Comparison of ENCODE assay signal across 8 cellular contexts in the genomic region with DNA sequence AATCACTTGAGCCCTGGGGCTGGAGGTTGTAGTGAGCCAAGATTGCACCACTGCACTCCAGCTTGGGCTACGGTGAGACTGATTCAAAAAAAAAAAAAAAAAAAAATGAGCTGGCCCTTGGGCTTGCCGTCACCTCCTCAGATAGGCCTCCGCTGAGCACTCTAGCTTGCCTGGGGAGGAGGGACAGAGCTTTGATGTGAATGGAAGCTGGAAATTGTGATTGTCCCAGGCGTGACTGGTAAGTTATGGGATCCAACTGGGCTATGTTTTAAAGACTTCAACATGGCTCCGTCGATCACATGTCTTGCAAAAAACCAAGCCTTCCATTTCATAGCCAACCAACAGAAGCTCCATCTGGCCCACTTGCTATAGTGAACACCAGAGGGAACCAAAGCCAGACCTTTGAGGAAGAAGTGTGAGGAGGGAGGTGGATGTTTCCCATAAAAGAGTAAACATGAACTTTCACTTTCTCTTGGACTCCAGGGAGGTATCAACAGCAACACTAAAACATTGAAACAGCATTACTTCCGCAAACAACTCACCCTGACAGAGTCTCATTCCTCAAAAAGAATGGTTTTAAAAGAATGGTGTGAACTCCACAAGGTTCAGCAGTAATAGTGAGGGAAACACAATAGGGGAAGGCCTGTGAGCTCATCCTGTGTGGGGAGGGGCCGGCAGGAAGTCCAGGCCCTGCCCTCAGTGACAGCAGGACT. TPM values are rescaled to one million over a fixed set of nuclear protein-coding genes. Genes with fewer than 3 reads are reported as not detected.
DNase-seq lines count a peak whose midpoint lies in the region; ATAC-seq and TF ChIP-seq lines count a peak whose summit lies in the region.

No MANE protein-coding gene starts in this region.

- H3K9me3 ChIP-seq in GM23248 (ENCODE audit: low read depth) (no peaks in the 10 kb centered on the region), lower lobe of right lung (peaks cover 8% of the 10 kb centered on the region)

- H3K27me3 Mint-ChIP-seq in activated T-cell treated with anti-CD3 and anti-CD28 coated beads, Interleukin-2, amount 50 U/mL, for 24 hours, result peaks cover 11% of the 10 kb centered on the region

- H2AFZ ChIP-seq in GM23248, result peak overlapping the region; percentile 73

- peaks cover 11% of the 10 kb centered on the region for H3K9me3 Mint-ChIP-seq in activated T-cell treated with anti-CD3 and anti-CD28 coated beads, Interleukin-2, amount 50 U/mL, for 24 hours

- peak; percentile 81 to 84 for ATAC-seq in lower lobe of right lung

- H3K4me1 ChIP-seq in GM23248 (ENCODE audit: insufficient read depth), result peaks cover 33% of the 10 kb centered on the region
- peaks cover 13% of the 10 kb centered on the region for H3K4me1 ChIP-seq in lower lobe of right lung

- no peaks in the 10 kb centered on the region for H3K9me2 ChIP-seq in GM23248 (ENCODE audit: insufficient read depth)

- peaks cover 39% of the 10 kb centered on the region for H3F3A ChIP-seq in GM23248 (ENCODE audit: insufficient read depth)

- peaks cover 4% of the 10 kb centered on the region for H3K4me1 Mint-ChIP-seq in activated T-cell treated with anti-CD3 and anti-CD28 coated beads, Interleukin-2, amount 50 U/mL, for 24 hours (ENCODE audit: low read depth)

- 59 to 64% methylated on average over 8 of the region's 8 CpGs for WGBS in GM23248 (ENCODE audit: low coverage in 1 of 2, low lambda C conversion rate in 2 of 2, missing lambda C conversion rate in 2 of 2), 2 experiments

- H3K27me3 ChIP-seq in GM23248 (replicated peaks; ENCODE audit: insufficient read depth), result no peaks in the 10 kb centered on the region
- H3K27me3 ChIP-seq in brain microvascular endothelial cell (replicated peaks), result no peaks in the 10 kb centered on the region
- no peaks in the 10 kb centered on the region for H3K27me3 ChIP-seq in lower lobe of right lung (ENCODE audit: low read depth)

- DNase-seq in NCI-H2171 treated with DMSO at 0.1 percent for 48 hours (lab: John Stamatoyannopoulos, UW) (peak; percentile 4), NCI-H2171 (lab: John Stamatoyannopoulos, UW) (no peak), GM23248 (peak; percentile 81), LoVo (ENCODE audit: low spot score) (peak; percentile 30), brain microvascular endothelial cell (peak; percentile 81), lower lobe of right lung (peak; percentile 46), NCI-H345 treated with DMSO at 0.1 percent for 48 hours (lab: John Stamatoyannopoulos, UW; ENCODE audit: unreplicated experiment) (no peak)
- no peak for DNase-seq in activated T-cell treated with anti-CD3 and anti-CD28 coated beads, Interleukin-2, amount 50 U/mL, for 24 hours

- intact Hi-C loops in lower lobe of right lung (cut with DNase I), result no loop called here

- no peaks in the 10 kb centered on the region for H4K20me1 ChIP-seq in GM23248 (ENCODE audit: insufficient read depth)

- H3K36me3 ChIP-seq in GM23248 (ENCODE audit: low read depth), result no peaks in the 10 kb centered on the region
- H3K36me3 ChIP-seq in brain microvascular endothelial cell (replicated peaks), result no peaks in the 10 kb centered on the region
- H3K36me3 ChIP-seq in lower lobe of right lung, result no peaks in the 10 kb centered on the region

- TF ChIP-seq CTCF in brain microvascular endothelial cell (IDR thresholded peaks at IDR 0.05; ENCODE audit: low read depth, low read length, missing control alignments), result peak; percentile 73
- peak; percentile 35 for TF ChIP-seq CTCF in lower lobe of right lung (IDR thresholded peaks at IDR 0.05)

- H3K36me3 Mint-ChIP-seq in activated T-cell treated with anti-CD3 and anti-CD28 coated beads, Interleukin-2, amount 50 U/mL, for 24 hours (ENCODE audit: low read depth), result peaks cover 2% of the 10 kb centered on the region

- peak overlapping the region; percentile 55 for H3K9ac ChIP-seq in GM23248

- peak overlapping the region; percentile 70 for H3K4me2 ChIP-seq in GM23248 (ENCODE audit: unreplicated experiment)

- H3K79me2 ChIP-seq in GM23248 (ENCODE audit: insufficient read depth), result no peaks in the 10 kb centered on the region

- peak overlapping the region; percentile 87 for H3K27ac ChIP-seq in GM23248
- H3K27ac ChIP-seq in brain microvascular endothelial cell, result peak overlapping the region; percentile 89
- H3K27ac ChIP-seq in lower lobe of right lung, result peak overlapping the region; percentile 63

- in situ Hi-C loops in GM23248 (cut with MboI), result no loop called here
- in situ Hi-C loops in brain microvascular endothelial cell (cut with HindIII; ENCODE audit: low pct_ligation_motif_present, low sequenced_read_pairs), result no loop called here

- H3K27ac Mint-ChIP-seq in activated T-cell treated with anti-CD3 and anti-CD28 coated beads, Interleukin-2, amount 50 U/mL, for 24 hours, result no peak overlapping the region

- no peak overlapping the region for H3K4me3 Mint-ChIP-seq in activated T-cell treated with anti-CD3 and anti-CD28 coated beads, Interleukin-2, amount 50 U/mL, for 24 hours

- H3K4me3 ChIP-seq in GM23248 (peak overlapping the region; percentile 34), brain microvascular endothelial cell (ENCODE audit: low read depth, low read length) (no peak overlapping the region), lower lobe of right lung (no peak overlapping the region)

RNA-seq across cellular contexts. Expression of gene IL12A, which starts 59.3 kb away (rescaled TPM):
- 0.51 and 2.8 TPM in 2 replicates for total RNA-seq in GM23248 (2014; rRNA removed; shearing (Covaris generic))
- polyA plus RNA-seq in GM23248 (2016; fragmentation: Nextera tagmentation; extraction: Ambion mirVana), result 1.6 and 2.2 TPM in 2 replicates
- 2.9 TPM for total RNA-seq in lower lobe of right lung

Comparison
In these comparisons a context has a peak if more than half of its experiments do, and no peak if none do; other contexts are left out.
1. DNase-seq: peak in NCI-H2171 treated with DMSO at 0.1 percent for 48 hours (single experiment), GM23248 (single experiment), LoVo (single experiment), brain microvascular endothelial cell (single experiment) and lower lobe of right lung (single experiment); none in NCI-H2171 (single experiment), NCI-H345 treated with DMSO at 0.1 percent for 48 hours (single experiment) and activated T-cell treated with anti-CD3 and anti-CD28 coated beads, Interleukin-2, amount 50 U/mL, for 24 hours (single experiment).
2. Peak in every context shown above with its lines, with median percentiles within 50 percentile points of each other: H3K27ac ChIP-seq.